In the genomic region with DNA sequence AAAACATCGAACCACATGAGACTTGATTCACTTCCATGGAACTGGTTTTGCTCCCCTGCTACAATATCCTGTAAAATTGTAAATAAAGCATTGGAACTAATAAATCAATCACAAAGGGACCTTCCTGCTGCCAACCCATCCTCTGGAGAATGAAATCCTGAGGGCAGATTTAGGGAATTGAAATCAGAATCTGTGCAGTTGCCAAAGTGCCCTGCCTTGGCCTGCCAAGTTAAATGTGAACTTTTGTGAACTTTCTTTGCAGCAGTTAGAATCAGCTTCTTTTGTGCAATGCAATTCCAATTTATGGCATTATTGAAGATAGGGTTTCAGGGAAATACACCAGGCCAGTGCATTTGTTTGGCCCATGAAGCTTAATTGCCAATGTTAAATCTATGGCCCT, we compare ENCODE assay signal across 1 cellular context.
TF ChIP-seq lines count a peak whose summit lies in the region.

No MANE protein-coding gene starts in this region.

TF ChIP-seq in SK-N-SH, 30 proteins besides CTCF, POLR2A, EP300 and RAD21 (continued from another document):
- TF ChIP-seq, protein P1, sequence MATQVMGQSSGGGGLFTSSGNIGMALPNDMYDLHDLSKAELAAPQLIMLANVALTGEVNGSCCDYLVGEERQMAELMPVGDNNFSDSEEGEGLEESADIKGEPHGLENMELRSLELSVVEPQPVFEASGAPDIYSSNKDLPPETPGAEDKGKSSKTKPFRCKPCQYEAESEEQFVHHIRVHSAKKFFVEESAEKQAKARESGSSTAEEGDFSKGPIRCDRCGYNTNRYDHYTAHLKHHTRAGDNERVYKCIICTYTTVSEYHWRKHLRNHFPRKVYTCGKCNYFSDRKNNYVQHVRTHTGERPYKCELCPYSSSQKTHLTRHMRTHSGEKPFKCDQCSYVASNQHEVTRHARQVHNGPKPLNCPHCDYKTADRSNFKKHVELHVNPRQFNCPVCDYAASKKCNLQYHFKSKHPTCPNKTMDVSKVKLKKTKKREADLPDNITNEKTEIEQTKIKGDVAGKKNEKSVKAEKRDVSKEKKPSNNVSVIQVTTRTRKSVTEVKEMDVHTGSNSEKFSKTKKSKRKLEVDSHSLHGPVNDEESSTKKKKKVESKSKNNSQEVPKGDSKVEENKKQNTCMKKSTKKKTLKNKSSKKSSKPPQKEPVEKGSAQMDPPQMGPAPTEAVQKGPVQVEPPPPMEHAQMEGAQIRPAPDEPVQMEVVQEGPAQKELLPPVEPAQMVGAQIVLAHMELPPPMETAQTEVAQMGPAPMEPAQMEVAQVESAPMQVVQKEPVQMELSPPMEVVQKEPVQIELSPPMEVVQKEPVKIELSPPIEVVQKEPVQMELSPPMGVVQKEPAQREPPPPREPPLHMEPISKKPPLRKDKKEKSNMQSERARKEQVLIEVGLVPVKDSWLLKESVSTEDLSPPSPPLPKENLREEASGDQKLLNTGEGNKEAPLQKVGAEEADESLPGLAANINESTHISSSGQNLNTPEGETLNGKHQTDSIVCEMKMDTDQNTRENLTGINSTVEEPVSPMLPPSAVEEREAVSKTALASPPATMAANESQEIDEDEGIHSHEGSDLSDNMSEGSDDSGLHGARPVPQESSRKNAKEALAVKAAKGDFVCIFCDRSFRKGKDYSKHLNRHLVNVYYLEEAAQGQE (IDR thresholded peaks at IDR 0.05; ENCODE audit: low read depth, low read length): no peak
- no peak for TF ChIP-seq SMC3 (IDR thresholded peaks at IDR 0.05; ENCODE audit: low read depth, low read length)
TF ChIP-seq in SK-N-SH: peak in this region for 0.
